Comparison of ENCODE assay signal across 17 cellular contexts in the genomic region with DNA sequence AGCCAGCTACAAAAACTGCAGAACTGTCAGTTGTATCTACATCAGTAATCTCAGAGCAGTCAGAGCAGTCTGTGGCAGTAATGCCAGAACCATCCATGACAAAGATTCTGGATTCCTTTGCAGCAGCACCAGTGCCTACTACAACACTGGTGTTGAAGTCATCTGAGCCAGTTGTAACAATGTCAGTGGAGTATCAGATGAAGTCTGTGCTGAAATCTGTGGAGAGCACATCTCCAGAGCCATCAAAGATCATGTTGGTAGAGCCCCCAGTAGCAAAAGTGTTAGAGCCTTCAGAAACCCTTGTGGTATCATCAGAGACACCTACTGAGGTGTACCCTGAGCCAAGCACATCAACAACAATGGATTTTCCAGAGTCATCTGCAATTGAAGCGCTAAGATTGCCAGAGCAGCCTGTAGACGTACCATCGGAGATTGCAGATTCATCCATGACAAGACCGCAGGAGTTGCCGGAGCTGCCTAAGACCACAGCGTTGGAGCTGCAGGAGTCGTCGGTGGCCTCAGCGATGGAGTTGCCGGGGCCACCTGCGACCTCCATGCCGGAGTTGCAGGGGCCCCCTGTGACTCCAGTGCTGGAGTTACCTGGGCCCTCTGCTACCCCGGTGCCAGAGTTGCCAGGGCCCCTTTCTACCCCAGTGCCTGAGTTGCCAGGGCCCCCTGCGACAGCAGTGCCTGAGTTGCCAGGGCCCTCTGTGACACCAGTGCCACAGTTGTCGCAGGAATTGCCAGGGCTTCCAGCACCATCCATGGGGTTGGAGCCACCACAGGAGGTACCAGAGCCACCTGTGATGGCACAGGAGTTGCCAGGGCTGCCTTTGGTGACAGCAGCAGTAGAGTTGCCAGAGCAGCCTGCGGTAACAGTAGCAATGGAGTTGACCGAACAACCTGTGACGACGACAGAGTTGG. TPM values are rescaled to one million over a fixed set of nuclear protein-coding genes. Genes with fewer than 3 reads are reported as not detected.
DNase-seq lines count a peak whose midpoint lies in the region; ATAC-seq and TF ChIP-seq lines count a peak whose summit lies in the region.
"Had no signal": no experiment of that assay in that cellular context is flagged by ENCODE, and none has a peak within 500 bp of the region (broad histone marks: within the 10 kb centered on the region; RNA-seq: fewer than 3 reads in every experiment).

No MANE protein-coding gene starts in this region.

- H3K27ac Mint-ChIP-seq in T-helper 17 cell (peak overlapping the region; percentile 19), memory B cell (no peak overlapping the region)
- H3K27ac Mint-ChIP-seq: CD4-positive, CD25-positive, alpha-beta regulatory T cell had no signal

- H3K4me1 ChIP-seq in right cardiac atrium (ENCODE audit: control insufficient read depth, insufficient read depth, low read length) (no peaks in the 10 kb centered on the region), left ventricle myocardium inferior (peaks cover 36% of the 10 kb centered on the region), upper lobe of right lung (peaks cover 17% of the 10 kb centered on the region)

- no peak overlapping the region for H3K4me3 Mint-ChIP-seq in T-helper 17 cell
- H3K4me3 Mint-ChIP-seq in memory B cell = no peak overlapping the region

- H3K9me3 Mint-ChIP-seq in memory B cell = no peaks in the 10 kb centered on the region
- H3K9me3 Mint-ChIP-seq: CD4-positive, CD25-positive, alpha-beta regulatory T cell had no signal

- H3K36me3 ChIP-seq in left ventricle myocardium inferior = peaks cover 88% of the 10 kb centered on the region
- peaks cover 89% of the 10 kb centered on the region for H3K36me3 ChIP-seq in upper lobe of right lung

- peaks cover 21% of the 10 kb centered on the region for H3K4me1 Mint-ChIP-seq in T-helper 17 cell
- H3K4me1 Mint-ChIP-seq in memory B cell = peaks cover 19% of the 10 kb centered on the region

- ATAC-seq in right cardiac atrium (peak; percentile 8 to 9), T-helper 17 cell (no peak), memory B cell (ENCODE audit: low read depth) (peak; percentile 2), upper lobe of right lung (peak; percentile 6)

- no peak for TF ChIP-seq CTCF in left ventricle myocardium inferior (IDR thresholded peaks at IDR 0.05; ENCODE audit: borderline replicate concordance)
- TF ChIP-seq CTCF in upper lobe of right lung (IDR thresholded peaks at IDR 0.05) = no peak

- H3K27me3 Mint-ChIP-seq in T-helper 17 cell = no peaks in the 10 kb centered on the region
- no peaks in the 10 kb centered on the region for H3K27me3 Mint-ChIP-seq in memory B cell
- H3K27me3 Mint-ChIP-seq: CD4-positive, CD25-positive, alpha-beta regulatory T cell had no signal

- H3K27me3 ChIP-seq in right cardiac atrium (ENCODE audit: control insufficient read depth, insufficient read depth) (no peaks in the 10 kb centered on the region), left ventricle myocardium inferior (ENCODE audit: low read depth) (no peaks in the 10 kb centered on the region), upper lobe of right lung (no peaks in the 10 kb centered on the region)

- H3K9me3 ChIP-seq in right cardiac atrium (ENCODE audit: control insufficient read depth, low read length) = no peaks in the 10 kb centered on the region
- no peaks in the 10 kb centered on the region for H3K9me3 ChIP-seq in left ventricle myocardium inferior (replicated peaks)
- H3K9me3 ChIP-seq in T-helper 17 cell (ENCODE audit: control insufficient read depth, low read length, poor library complexity, severe bottlenecking) = no peaks in the 10 kb centered on the region
- H3K9me3 ChIP-seq in upper lobe of right lung = no peaks in the 10 kb centered on the region

- 96% methylated on average over 19 of the region's 19 CpGs for WGBS in right cardiac atrium

- intact Hi-C loops in right cardiac atrium (cut with DNase I) (no loop called here), left ventricle myocardium inferior (cut with micrococcal nuclease) (no loop called here), upper lobe of right lung (cut with DNase I) (no loop called here)

- DNase-seq in right cardiac atrium (peak in 1 of 3 donors; percentile 46), left ventricle myocardium inferior (no peak), T-helper 17 cell (no peak), memory B cell (ENCODE audit: low spot score in 2 of 2) (no peak), upper lobe of right lung (no peak), NCI-H1417 treated with DMSO at 0.1 percent for 48 hours (lab: John Stamatoyannopoulos, UW) (no peak), glomerular visceral epithelial cell (ENCODE audit: extremely low spot score) (no peak)
- DNase-seq: CD4-positive, CD25-positive, alpha-beta regulatory T cell; DMS79 treated with DMSO at 0.1 percent for 48 hours; GM23248; KBM-7; NCI-H1092; NCI-H1694; NCI-H446; PC-9; SHP77 had no signal

- no peak overlapping the region for H3K27ac ChIP-seq in right cardiac atrium (ENCODE audit: low read length)
- no peak overlapping the region for H3K27ac ChIP-seq in left ventricle myocardium inferior (replicated peaks)
- H3K27ac ChIP-seq in upper lobe of right lung = no peak overlapping the region
- H3K27ac ChIP-seq: GM23248, HL-60, PC-9 had no signal

- H3K36me3 Mint-ChIP-seq in T-helper 17 cell (ENCODE audit: low read depth) (peaks cover 7% of the 10 kb centered on the region), memory B cell (peaks cover 35% of the 10 kb centered on the region)

- H3K4me3 ChIP-seq in right cardiac atrium (ENCODE audit: low read length) (no peak overlapping the region), left ventricle myocardium inferior (no peak overlapping the region), upper lobe of right lung (no peak overlapping the region)
- H3K4me3 ChIP-seq: GM23248, PC-9 had no signal

RNA-seq across cellular contexts. Expression of a gene that starts 7.3 kb away (rescaled TPM):
- total RNA-seq in right cardiac atrium (100 to 1,000 TPM; 162 to 204 (median 178) TPM), left ventricle myocardium inferior (148 TPM), T-helper 17 cell (100 to 1,000 TPM; 324 to 380 TPM), upper lobe of right lung (320 TPM)
- polyA plus RNA-seq in right cardiac atrium = 91.2 TPM

RNA-seq across cellular contexts. Expression of a gene that starts 8.2 kb away (rescaled TPM):
- 10 to 100 TPM; 28.6 to 47.4 (median 31.3) TPM for total RNA-seq in right cardiac atrium
- polyA plus RNA-seq in right cardiac atrium = 12.7 TPM
- 41.5 TPM for total RNA-seq in left ventricle myocardium inferior
- total RNA-seq in T-helper 17 cell = 10 to 100 TPM; 40.0 to 44.8 TPM
- total RNA-seq in upper lobe of right lung = 55.8 TPM

RNA-seq across cellular contexts. Expression of a gene that starts 38.4 kb away (rescaled TPM):
- total RNA-seq in right cardiac atrium (1 to 10 TPM; 4.2 to 5.9 (median 5.4) TPM), left ventricle myocardium inferior (6.9 TPM), T-helper 17 cell (10 to 100 TPM in 1 of 2 donors, 1 to 10 TPM in 1; 8.9 to 10.0 TPM), upper lobe of right lung (4.4 TPM)
- polyA plus RNA-seq in right cardiac atrium = 3.9 TPM

RNA-seq across cellular contexts. Expression of a gene that starts 58.6 kb away (rescaled TPM):
- total RNA-seq in right cardiac atrium (1 to 10 TPM; 3.8 to 6.0 (median 5.7) TPM), left ventricle myocardium inferior (6.5 TPM), T-helper 17 cell (under 1 TPM in 1 of 2 donors, not detected in 1; 0.47 TPM), upper lobe of right lung (2.3 TPM)
- polyA plus RNA-seq in right cardiac atrium = 6.2 TPM
